17 cellular contexts compared by ENCODE assay signal in the genomic region with DNA sequence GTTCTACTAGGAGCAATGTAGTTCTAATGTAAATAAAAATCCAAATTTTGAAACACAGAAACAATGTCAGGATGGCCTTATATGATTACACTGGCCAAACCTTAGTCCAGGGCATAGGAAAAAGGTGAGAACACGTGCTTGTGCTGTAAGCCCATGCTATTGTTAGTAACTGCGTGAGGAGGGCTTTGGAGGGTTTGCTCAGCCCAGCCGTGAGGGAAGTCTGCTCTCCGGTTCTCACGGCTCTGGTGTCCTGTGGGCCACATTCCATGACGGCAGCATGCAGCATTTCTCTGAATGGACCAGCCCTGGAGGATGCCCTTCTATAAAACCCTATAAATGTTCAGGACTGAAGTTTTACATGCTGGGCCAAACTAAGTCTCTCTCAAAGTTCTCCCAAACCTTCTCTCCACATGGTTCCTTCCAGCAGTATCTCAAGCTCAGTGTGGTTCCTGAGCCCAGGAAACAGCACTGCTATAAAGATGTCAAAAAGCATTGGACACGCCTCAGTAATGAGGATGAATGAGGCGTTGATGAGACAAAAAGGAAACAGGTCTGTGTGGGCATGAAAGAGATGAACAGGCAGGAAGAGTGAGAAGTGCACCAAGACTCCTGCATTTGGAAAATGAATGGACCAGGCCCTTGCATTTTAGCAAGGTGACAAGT.
DNase-seq lines count a peak whose midpoint lies in the region; ATAC-seq, FAIRE-seq and TF ChIP-seq lines count a peak whose summit lies in the region.
"Had no signal": no experiment of that assay in that cellular context is flagged by ENCODE, and none has a peak within 500 bp of the region (broad histone marks: within the 10 kb centered on the region; RNA-seq: fewer than 3 reads in every experiment).

No MANE protein-coding gene starts in this region.

- DNase-seq in A673 (ENCODE audit: low spot score) = peak; percentile 99
- peak; percentile 55 for DNase-seq in left kidney (ENCODE audit: low read depth, low spot score)
- DNase-seq in RCC 7860 (ENCODE audit: low spot score) = no peak
- DNase-seq: CD8-positive, alpha-beta memory T cell; DMS79; KG1; NCI-H2081 treated with DMSO at 0.1 percent for 48 hours; NCI-H2227 treated with DMSO at 0.1 percent for 48 hours; NCI-H524 treated with DMSO at 0.1 percent for 48 hours; SIG-M5 had no signal

- no peak overlapping the region for H3K4me3 ChIP-seq in A673 (ENCODE audit: low read depth, low read length, poor library complexity, severe bottlenecking)
- no peak overlapping the region for H3K4me3 ChIP-seq in BLaER1 treated with 17β-estradiol and CSF1 and Interleukin-3, amounts not matched to agents 10 nM and 100 nM
- H3K4me3 ChIP-seq: HAP-1 had no signal

- no peak for TF ChIP-seq CTCF in A673 (conservative IDR thresholded peaks at IDR 0.05; ENCODE audit: low read depth, low read length)

- H3K27ac ChIP-seq in A673 (ENCODE audit: low read depth, low read length, poor library complexity, severe bottlenecking) (peak overlapping the region; percentile 84), angular gyrus (ENCODE audit: low read depth, low read length) (peak overlapping the region; percentile 48)
- no peak overlapping the region for H3K27ac ChIP-seq in BLaER1 treated with 17β-estradiol and CSF1 and Interleukin-3, amounts not matched to agents 10 nM and 100 nM

- no peaks in the 10 kb centered on the region for H3K9me3 ChIP-seq in A673 (ENCODE audit: low read depth, low read length, poor library complexity, severe bottlenecking)
- no peaks in the 10 kb centered on the region for H3K9me3 ChIP-seq in BLaER1 treated with 17β-estradiol and CSF1 and Interleukin-3, amounts not matched to agents 10 nM and 100 nM (replicated peaks in 1 of 11)
- H3K9me3 ChIP-seq: HAP-1 had no signal

- BruUV-seq in A673 (replicated peaks; lab: Mats Ljungman, UMichigan) = no TSS peak

- ATAC-seq in HG03432 (IDR thresholded peaks at IDR 0.05; ENCODE audit: unreplicated experiment) (no peak), HG02623 (IDR thresholded peaks at IDR 0.05; ENCODE audit: unreplicated experiment) (no peak)

- POLR2A ChIA-PET in A673 (lab: Charles Lee; ENCODE audit: low non-redundant PET) = no interaction called here

- intact Hi-C loops in A673 (cut with micrococcal nuclease; ENCODE audit: unreplicated experiment) = no loop called here

- H3K4me2 ChIP-seq in BLaER1 treated with 17β-estradiol and CSF1 and Interleukin-3, amounts not matched to agents 10 nM and 100 nM = peak overlapping the region in 7 of 11 experiments; percentile 10 to 57 (median 27); a peak in 8 of 22 replicates

- H3K36me3 ChIP-seq in A673 (ENCODE audit: insufficient read depth, low read length, poor library complexity, severe bottlenecking) = no peaks in the 10 kb centered on the region
- peaks cover 0 to 71% (median 6%) of the 10 kb centered on the region in 11 experiments; a peak in 10 of 22 replicates for H3K36me3 ChIP-seq in BLaER1 treated with 17β-estradiol and CSF1 and Interleukin-3, amounts not matched to agents 10 nM and 100 nM
- H3K36me3 ChIP-seq: HAP-1 had no signal

- CTCF ChIA-PET in A673 (lab: Charles Lee) = interaction anchor here (0.5 to 0.7 kb wide), 3 partner anchors 8 to 148 kb away, joined by 3 to 4 read pairs (median 3); no protein-coding TSS in a partner anchor

- H3K4me1 ChIP-seq in A673 (ENCODE audit: insufficient read depth, low read length, poor library complexity, severe bottlenecking) = peaks cover 66% of the 10 kb centered on the region
- peaks cover 10 to 30% (median 24%) of the 10 kb centered on the region in 10 experiments for H3K4me1 ChIP-seq in BLaER1 treated with 17β-estradiol and CSF1 and Interleukin-3, amounts not matched to agents 10 nM and 100 nM
- H3K4me1 ChIP-seq: HAP-1 had no signal

- no peak for FAIRE-seq in RCC 7860 (lab: Jason Lieb, UNC)
- FAIRE-seq: D721Med, G401.6 had no signal

- H3K9ac ChIP-seq in BLaER1 treated with 17β-estradiol and CSF1 and Interleukin-3, amounts not matched to agents 10 nM and 100 nM = no peak overlapping the region

- no peaks in the 10 kb centered on the region for H3K27me3 ChIP-seq in A673 (replicated peaks; ENCODE audit: insufficient read depth, low read depth, low read length, poor library complexity)
- H3K27me3 ChIP-seq in BLaER1 treated with 17β-estradiol and CSF1 and Interleukin-3, amounts not matched to agents 10 nM and 100 nM = no peaks in the 10 kb centered on the region

- no peaks in the 10 kb centered on the region for H4K20me1 ChIP-seq in BLaER1 treated with 17β-estradiol and CSF1 and Interleukin-3, amounts not matched to agents 10 nM and 100 nM

Comparison
In these comparisons a context has a peak if more than half of its experiments do, and no peak if none do; other contexts are left out.
1. H3K27ac ChIP-seq: peak in A673 (single experiment) and angular gyrus (single experiment); none in BLaER1 treated with 17β-estradiol and CSF1 and Interleukin-3, amounts not matched to agents 10 nM and 100 nM (0 of 11).